Comparison of ENCODE assay signal across 25 cellular contexts in the genomic region with DNA sequence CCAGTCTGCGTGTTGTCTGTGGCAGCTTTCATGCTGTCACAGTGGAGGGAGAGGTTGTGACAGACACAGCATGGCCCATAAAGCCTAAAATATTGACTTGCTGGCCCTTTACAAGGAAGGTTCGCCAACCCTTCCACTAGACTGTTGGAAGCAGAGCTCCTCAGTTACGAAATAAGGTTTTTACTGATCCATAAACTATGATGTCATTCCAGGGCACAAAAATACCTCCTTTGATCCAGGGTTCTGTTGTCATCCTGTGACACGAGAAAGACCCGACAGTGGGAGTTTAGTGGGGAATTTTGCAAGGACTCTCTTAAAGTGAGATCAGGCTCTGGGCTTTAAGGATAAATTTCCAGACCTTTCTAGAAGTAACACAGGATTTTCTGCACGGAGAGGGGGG. TPM values are rescaled to one million over a fixed set of nuclear protein-coding genes. Genes with fewer than 3 reads are reported as not detected.
"Had no signal": no experiment of that assay in that cellular context is flagged by ENCODE, and none has a peak within 500 bp of the region (broad histone marks: within the 10 kb centered on the region; RNA-seq: fewer than 3 reads in every experiment).

No MANE protein-coding gene starts in this region.

- ATAC-seq: heart left ventricle; left ventricle myocardium superior; naive thymus-derived CD8-positive, alpha-beta T cell; stimulated activated naive CD8-positive, alpha-beta T cell treated with anti-CD3 and anti-CD28 coated beads, Interleukin-15, Interleukin-2, amounts not matched to agents 100 U/mL and 50 U/mL, for 24 hours had no signal

- H3K9me3 ChIP-seq: colonic mucosa, heart left ventricle, ovary, right atrium auricular region, tibial artery had no signal

- H3K9me3 Mint-ChIP-seq: endodermal cell; naive thymus-derived CD8-positive, alpha-beta T cell; neural crest cell had no signal

- H3K4me1 ChIP-seq: colonic mucosa, heart left ventricle, right atrium auricular region, tibial artery had no signal

- H3K36me3 Mint-ChIP-seq: naive thymus-derived CD8-positive, alpha-beta T cell had no signal

- H3K36me3 ChIP-seq: colonic mucosa, heart left ventricle, ovary, right atrium auricular region, tibial artery had no signal

- H3K4me3 ChIP-seq: colonic mucosa, heart left ventricle, lung, ovary, right atrium auricular region, tibial artery had no signal

- H3K27ac Mint-ChIP-seq: endodermal cell; naive thymus-derived CD8-positive, alpha-beta T cell had no signal

- H3K4me1 Mint-ChIP-seq: endodermal cell; naive thymus-derived CD8-positive, alpha-beta T cell had no signal

- DNase-seq: caudate nucleus; colonic mucosa; dermis blood vessel endothelial cell; effector CD4-positive, alpha-beta T cell; endodermal cell; erythroblast; foreskin melanocyte; heart left ventricle; hippocampal formation; kidney glomerular epithelial cell; left ventricle myocardium superior; mesendoderm; naive thymus-derived CD8-positive, alpha-beta T cell; ovary; stimulated activated CD4-positive, alpha-beta T cell treated with anti-CD3 and anti-CD28 coated beads, Interleukin-2, amount 100 ng/mL, for 48 hours; stimulated activated naive CD8-positive, alpha-beta T cell treated with anti-CD3 and anti-CD28 coated beads, Interleukin-15, Interleukin-2, amounts not matched to agents 100 U/mL and 50 U/mL, for 24 hours; tibial artery had no signal

- H3K27ac ChIP-seq: colonic mucosa, heart left ventricle, ovary, right atrium auricular region, tibial artery had no signal

- H3K4me3 Mint-ChIP-seq: endodermal cell; naive thymus-derived CD8-positive, alpha-beta T cell; neural crest cell had no signal

- H3K27me3 ChIP-seq: colonic mucosa, ovary, right atrium auricular region had no signal

RNA-seq across cellular contexts. Expression of gene BARX2, which starts 15.7 kb away (rescaled TPM):
- total RNA-seq: cerebellum; dermis blood vessel endothelial cell; endodermal cell; endothelial cell of umbilical vein; glomerular endothelial cell; left ventricle myocardium superior; mononuclear cell; naive thymus-derived CD8-positive, alpha-beta T cell; neural crest cell; posterior vena cava had no signal
- polyA plus RNA-seq: endothelial cell of umbilical vein; naive thymus-derived CD8-positive, alpha-beta T cell had no signal
